In the genomic region with DNA sequence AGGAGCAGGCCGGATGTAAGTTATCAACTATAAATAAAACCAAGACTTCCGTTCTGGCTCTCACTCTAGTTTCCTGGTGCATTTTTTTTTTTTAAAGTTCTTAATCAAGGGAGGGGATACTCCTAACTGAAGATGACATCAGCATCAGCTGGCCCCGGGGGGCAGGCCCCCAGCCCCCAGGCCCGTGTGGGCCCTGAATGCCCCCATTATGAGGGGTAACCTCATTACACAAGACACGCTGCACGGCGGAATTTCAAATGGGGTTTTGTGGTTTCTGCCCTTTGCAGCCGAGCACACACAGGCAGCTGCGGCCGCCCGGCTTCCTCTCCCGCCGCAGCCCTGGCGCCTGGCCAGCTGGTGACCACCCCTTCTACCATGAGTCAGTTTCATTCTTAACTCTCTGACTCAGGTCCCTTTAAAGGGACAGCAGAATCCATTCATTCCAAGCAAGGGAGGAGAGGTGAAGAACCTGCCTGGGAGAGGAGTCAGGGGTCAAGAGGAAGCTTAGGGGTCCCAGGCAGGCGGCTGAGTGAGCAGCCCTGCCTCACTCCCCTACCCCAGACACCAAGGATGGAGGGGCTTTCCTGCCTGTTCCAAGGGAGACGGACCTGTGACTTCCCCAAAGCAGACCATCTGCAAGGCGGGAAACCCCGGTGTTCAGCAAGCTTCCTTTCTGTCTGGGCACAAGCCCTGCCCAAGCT, we compare ENCODE assay signal across 8 cellular contexts. TPM values are rescaled to one million over a fixed set of nuclear protein-coding genes. Genes with fewer than 3 reads are reported as not detected.
DNase-seq lines count a peak whose midpoint lies in the region; ATAC-seq and TF ChIP-seq lines count a peak whose summit lies in the region.

No MANE protein-coding gene starts in this region.

- H3K36me3 ChIP-seq in BLaER1 treated with 17β-estradiol and CSF1 and Interleukin-3, amounts not matched to agents 10 nM and 100 nM = no peaks in the 10 kb centered on the region
- H3K36me3 ChIP-seq in SJSA1 (no peaks in the 10 kb centered on the region), psoas muscle (ENCODE audit: insufficient read depth in 1 of 2, low read depth in 1 of 2) (no peaks in the 10 kb centered on the region), upper lobe of left lung (no peaks in the 10 kb centered on the region)

- peak overlapping the region; percentile 34 to 61 (median 48); a peak in 19 of 20 replicates for H3K4me3 ChIP-seq in BLaER1 treated with 17β-estradiol and CSF1 and Interleukin-3, amounts not matched to agents 10 nM and 100 nM
- H3K4me3 ChIP-seq in SJSA1 = no peak overlapping the region
- peak overlapping the region; percentile 45 for H3K4me3 ChIP-seq in psoas muscle
- peak overlapping the region in 3 of 4 donors; percentile 15 to 39 (median 29) for H3K4me3 ChIP-seq in upper lobe of left lung

- H3K4me2 ChIP-seq in BLaER1 treated with 17β-estradiol and CSF1 and Interleukin-3, amounts not matched to agents 10 nM and 100 nM = peak overlapping the region; percentile 90 to 100 (median 97)

- peak in 1 of 4 donors; percentile 7 for TF ChIP-seq POLR2A in upper lobe of left lung (IDR thresholded peaks at IDR 0.05)

- intact Hi-C loops in psoas muscle (cut with DNase I) = loop anchor here (2.0 to 10.0 kb wide), 3 partner anchors 145 to 347 kb away; a partner anchor contains a TSS

- TF ChIP-seq EP300 in upper lobe of left lung (IDR thresholded peaks at IDR 0.05) = peak in 2 of 4 donors; percentile 23 to 46

- peak; percentile 100 for DNase-seq in SJSA1 (ENCODE audit: low read depth in 1 of 2, low spot score in 2 of 2)
- DNase-seq in activated naive CD4-positive, alpha-beta T cell (lab: John Stamatoyannopoulos, UW) = peak in 3 of 4 experiments; percentile 41 to 57 (median 48)
- peak; percentile 100 for DNase-seq in glomerular visceral epithelial cell (ENCODE audit: extremely low spot score)
- DNase-seq in psoas muscle = peak; percentile 94 to 95
- peak; percentile 93 to 99 for DNase-seq in upper lobe of left lung

- H3K9ac ChIP-seq in BLaER1 treated with 17β-estradiol and CSF1 and Interleukin-3, amounts not matched to agents 10 nM and 100 nM = peak overlapping the region in 10 of 11 experiments; percentile 75 to 87 (median 81); a peak in 20 of 22 replicates

- peaks cover 0 to 4% (median 0%) of the 10 kb centered on the region in 11 experiments; a peak in 1 of 22 replicates for H3K9me3 ChIP-seq in BLaER1 treated with 17β-estradiol and CSF1 and Interleukin-3, amounts not matched to agents 10 nM and 100 nM (replicated peaks in 1 of 11)
- H3K9me3 ChIP-seq in SJSA1 (replicated peaks) (no peaks in the 10 kb centered on the region), psoas muscle (no peaks in the 10 kb centered on the region), upper lobe of left lung (no peaks in the 10 kb centered on the region)

- H3K4me1 ChIP-seq in BLaER1 treated with 17β-estradiol and CSF1 and Interleukin-3, amounts not matched to agents 10 nM and 100 nM = peaks cover 85 to 96% (median 94%) of the 10 kb centered on the region in 10 experiments
- H3K4me1 ChIP-seq in SJSA1 (replicated peaks) (peaks cover 59% of the 10 kb centered on the region), psoas muscle (peaks cover 20% of the 10 kb centered on the region), upper lobe of left lung (peaks cover 70 to 93% (median 84%) of the 10 kb centered on the region in 4 donors)

- H3K27me3 ChIP-seq in BLaER1 treated with 17β-estradiol and CSF1 and Interleukin-3, amounts not matched to agents 10 nM and 100 nM = peaks cover 0 to 8% (median 0%) of the 10 kb centered on the region in 11 experiments; a peak in 2 of 22 replicates
- H3K27me3 ChIP-seq in SJSA1 (replicated peaks) (no peaks in the 10 kb centered on the region), psoas muscle (ENCODE audit: insufficient read depth in 3 of 3, low read length in 2 of 3) (peaks cover 0 to 11% (median 0%) of the 10 kb centered on the region in 3 donors), upper lobe of left lung (no peaks in the 10 kb centered on the region)

- ATAC-seq in GM19452 (IDR thresholded peaks at IDR 0.05; ENCODE audit: unreplicated experiment) = peak; percentile 55
- peak; percentile 43 for ATAC-seq in HG03571 (IDR thresholded peaks at IDR 0.05; ENCODE audit: unreplicated experiment)
- peak; percentile 79 to 88 (median 82) for ATAC-seq in psoas muscle
- ATAC-seq in upper lobe of left lung (ENCODE audit: low FRiP score in 2 of 2) = peak; percentile 78 to 86

- H3K27ac ChIP-seq in BLaER1 treated with 17β-estradiol and CSF1 and Interleukin-3, amounts not matched to agents 10 nM and 100 nM = peak overlapping the region; percentile 36 to 98 (median 93); a peak in 21 of 22 replicates
- peak overlapping the region; percentile 94 for H3K27ac ChIP-seq in SJSA1
- peak overlapping the region; percentile 72 for H3K27ac ChIP-seq in psoas muscle
- peak overlapping the region; percentile 88 to 94 (median 92) for H3K27ac ChIP-seq in upper lobe of left lung

- WGBS in psoas muscle, 3 donors = 8 to 13% (median 11%) methylated on average over 18 of the region's 18 CpGs
- WGBS in upper lobe of left lung, 2 donors = 3 to 8% methylated on average over 15 to 18 of the region's 18 CpGs

- peaks cover 0 to 17% (median 0%) of the 10 kb centered on the region in 11 experiments; a peak in 3 of 22 replicates for H4K20me1 ChIP-seq in BLaER1 treated with 17β-estradiol and CSF1 and Interleukin-3, amounts not matched to agents 10 nM and 100 nM

- TF ChIP-seq CTCF in psoas muscle (IDR thresholded peaks at IDR 0.05) (no peak), upper lobe of left lung (IDR thresholded peaks at IDR 0.05) (peak in 1 of 6 experiments; percentile 11)

RNA-seq across cellular contexts. Expression of a gene that starts 3.4 kb away (rescaled TPM):
- total RNA-seq in SJSA1 (2014; rRNA removed; shearing (Covaris generic)) = 3.4 and 5.3 TPM in 2 replicates
- total RNA-seq in psoas muscle = under 1 TPM in 1 of 4 donors, not detected in 3; 0.27 TPM
- polyA plus RNA-seq in psoas muscle = under 1 TPM; 0.09 to 0.17 (median 0.12) TPM
- under 1 TPM in 4 of 6 donors, not detected in 2; 0.30 to 0.98 (median 0.77) TPM for total RNA-seq in upper lobe of left lung

Comparison
In these comparisons a context has a peak if more than half of its experiments do, and no peak if none do; other contexts are left out.
1. DNase-seq: peak in every context shown above with its lines; median percentile 100 in SJSA1; 100 in glomerular visceral epithelial cell; 96 in upper lobe of left lung; 94 in psoas muscle; 48 in activated naive CD4-positive, alpha-beta T cell.